14 cellular contexts compared by ENCODE assay signal in the genomic region with DNA sequence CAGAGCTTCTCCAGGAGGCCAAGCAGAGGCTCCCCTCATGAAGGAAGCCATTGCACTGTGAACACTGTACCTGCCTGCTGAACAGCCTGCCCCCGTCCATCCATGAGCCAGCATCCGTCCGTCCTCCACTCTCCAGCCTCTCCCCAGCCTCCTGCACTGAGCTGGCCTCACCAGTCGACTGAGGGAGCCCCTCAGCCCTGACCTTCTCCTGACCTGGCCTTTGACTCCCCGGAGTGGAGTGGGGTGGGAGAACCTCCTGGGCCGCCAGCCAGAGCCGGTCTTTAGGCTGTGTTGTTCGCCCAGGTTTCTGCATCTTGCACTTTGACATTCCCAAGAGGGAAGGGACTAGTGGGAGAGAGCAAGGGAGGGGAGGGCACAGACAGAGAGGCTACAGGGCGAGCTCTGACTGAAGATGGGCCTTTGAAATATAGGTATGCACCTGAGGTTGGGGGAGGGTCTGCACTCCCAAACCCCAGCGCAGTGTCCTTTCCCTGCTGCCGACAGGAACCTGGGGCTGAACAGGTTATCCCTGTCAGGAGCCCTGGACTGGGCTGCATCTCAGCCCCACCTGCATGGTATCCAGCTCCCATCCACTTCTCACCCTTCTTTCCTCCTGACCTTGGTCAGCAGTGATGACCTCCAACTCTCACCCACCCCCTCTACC. TPM values are rescaled to one million over a fixed set of nuclear protein-coding genes. Genes with fewer than 3 reads are reported as not detected.
A peak's percentile ranks its signal among the peaks of the same experiment; 100 is the strongest.
DNase-seq lines count a peak whose midpoint lies in the region; TF ChIP-seq lines count a peak whose summit lies in the region.
"Had no signal": no experiment of that assay in that cellular context is flagged by ENCODE, and none has a peak within 500 bp of the region (broad histone marks: within the 10 kb centered on the region; RNA-seq: fewer than 3 reads in every experiment).

No MANE protein-coding gene starts in this region.

- POLR2A ChIA-PET in RWPE1 (lab: Yijun Ruan, JAX; ENCODE audit: low non-redundant PET) = no interaction called here

- no peaks in the 10 kb centered on the region for H3K9me3 ChIP-seq in esophagus (ENCODE audit: control insufficient read depth in 2 of 2, insufficient read depth in 1 of 2, low read depth in 1 of 2, low read length in 1 of 2)
- no peaks in the 10 kb centered on the region for H3K9me3 ChIP-seq in thymus (ENCODE audit: control insufficient read depth)

- CTCF ChIA-PET in RWPE1 (lab: Yijun Ruan, JAX) = no interaction called here

- no peak overlapping the region for H3K4me3 Mint-ChIP-seq in osteocyte (ENCODE audit: unreplicated experiment)
- H3K4me3 Mint-ChIP-seq: activated CD4-positive, alpha-beta memory T cell treated with anti-CD3 and anti-CD28 coated beads for 36 hours; naive B cell; T-helper 2 cell treated with Interferon-gamma antibody and Interleukin-4, amounts not matched to agents 5 μg/mL and 100 μg/mL, for 36 hours had no signal

- H3K4me1 ChIP-seq in esophagus (ENCODE audit: control insufficient read depth in 2 of 2, insufficient read depth in 2 of 2, low read length in 1 of 2) (peaks cover 27 to 50% of the 10 kb centered on the region in 2 donors), thymus (ENCODE audit: control insufficient read depth, insufficient read depth, low read length) (no peaks in the 10 kb centered on the region)

- H3K36me3 Mint-ChIP-seq in osteocyte (ENCODE audit: unreplicated experiment) = peaks cover 27% of the 10 kb centered on the region
- H3K36me3 Mint-ChIP-seq: naive B cell had no signal

- H3K9me3 Mint-ChIP-seq in osteocyte (ENCODE audit: unreplicated experiment) = no peaks in the 10 kb centered on the region
- H3K9me3 Mint-ChIP-seq: activated CD4-positive, alpha-beta memory T cell treated with anti-CD3 and anti-CD28 coated beads for 36 hours; T-helper 2 cell treated with Interferon-gamma antibody and Interleukin-4, amounts not matched to agents 5 μg/mL and 100 μg/mL, for 36 hours had no signal

- H3K27ac ChIP-seq in RWPE1 (peak overlapping the region; percentile 72), esophagus (ENCODE audit: low read depth in 2 of 2, low read length in 1 of 2) (peak overlapping the region; percentile 50 to 87), thymus (ENCODE audit: low read depth) (peak overlapping the region; percentile 56)
- H3K27ac ChIP-seq: KMS-11 had no signal

- in situ Hi-C loops in KBM-7 (cut with MboI; ENCODE audit: low pct_unique_long_range_greater_than_20kb, low sequenced_read_pairs) = no loop called here

- peaks cover 51% of the 10 kb centered on the region for H3K4me1 Mint-ChIP-seq in osteocyte (ENCODE audit: unreplicated experiment)
- H3K4me1 Mint-ChIP-seq: naive B cell had no signal

- TF ChIP-seq CTCF in RWPE1 (conservative IDR thresholded peaks at IDR 0.05; ENCODE audit: low read depth) = no peak
- TF ChIP-seq CTCF in osteocyte (IDR thresholded peaks at IDR 0.05) = no peak

- 66 to 76% methylated on average over 11 of the region's 11 CpGs for WGBS in esophagus, 2 donors
- 92% methylated on average over 11 of the region's 11 CpGs for WGBS in thymus

- H3K4me3 ChIP-seq in esophagus (ENCODE audit: low read depth in 1 of 2, low read length in 2 of 2) (no peak overlapping the region), thymus (ENCODE audit: low read length) (no peak overlapping the region)

- H3K36me3 ChIP-seq in esophagus (ENCODE audit: control insufficient read depth in 2 of 2, insufficient read depth in 2 of 2, low read length in 1 of 2) = peaks cover 6 to 30% of the 10 kb centered on the region in 2 donors
- no peaks in the 10 kb centered on the region for H3K36me3 ChIP-seq in thymus (ENCODE audit: control insufficient read depth, insufficient read depth)

- no peaks in the 10 kb centered on the region for H3K27me3 ChIP-seq in esophagus (ENCODE audit: control insufficient read depth in 1 of 2, insufficient read depth in 2 of 2, low read length in 2 of 2)
- no peaks in the 10 kb centered on the region for H3K27me3 ChIP-seq in thymus (ENCODE audit: control insufficient read depth, insufficient read depth)

- DNase-seq in RWPE1 (ENCODE audit: low spot score) (no peak), osteocyte (ENCODE audit: extremely low spot score, unreplicated experiment) (no peak), retina (no peak), NCI-H526 treated with DMSO at 0.1 percent for 48 hours (lab: John Stamatoyannopoulos, UW) (no peak), KBM-7 (no peak)
- DNase-seq: activated CD4-positive, alpha-beta memory T cell treated with anti-CD3 and anti-CD28 coated beads for 36 hours; DND-41; naive B cell; NCI-H1417 treated with DMSO at 0.1 percent for 48 hours; NCI-H524 treated with DMSO at 0.1 percent for 48 hours had no signal

- H3K27me3 Mint-ChIP-seq in osteocyte (ENCODE audit: unreplicated experiment) = no peaks in the 10 kb centered on the region
- H3K27me3 Mint-ChIP-seq: activated CD4-positive, alpha-beta memory T cell treated with anti-CD3 and anti-CD28 coated beads for 36 hours had no signal

- peak overlapping the region; percentile 76 for H3K27ac Mint-ChIP-seq in osteocyte (ENCODE audit: unreplicated experiment)
- H3K27ac Mint-ChIP-seq: activated CD4-positive, alpha-beta memory T cell treated with anti-CD3 and anti-CD28 coated beads for 36 hours; T-helper 2 cell treated with Interferon-gamma antibody and Interleukin-4, amounts not matched to agents 5 μg/mL and 100 μg/mL, for 36 hours had no signal

RNA-seq across cellular contexts. Expression of a gene that starts 19.1 kb away (rescaled TPM):
- 1 to 10 TPM; 5.6 to 5.7 TPM for polyA plus RNA-seq in esophagus
- 27.9 and 36.2 TPM in 2 replicates for total RNA-seq in osteocyte
- polyA plus RNA-seq in thymus = 11.1 TPM

RNA-seq across cellular contexts. Expression of a gene that starts 54.8 kb away (rescaled TPM):
- polyA plus RNA-seq in esophagus (10 to 100 TPM; 22.6 to 34.7 TPM), thymus (33.7 TPM)
- 77.0 and 79.3 TPM in 2 replicates for total RNA-seq in osteocyte
